In the genomic region with DNA sequence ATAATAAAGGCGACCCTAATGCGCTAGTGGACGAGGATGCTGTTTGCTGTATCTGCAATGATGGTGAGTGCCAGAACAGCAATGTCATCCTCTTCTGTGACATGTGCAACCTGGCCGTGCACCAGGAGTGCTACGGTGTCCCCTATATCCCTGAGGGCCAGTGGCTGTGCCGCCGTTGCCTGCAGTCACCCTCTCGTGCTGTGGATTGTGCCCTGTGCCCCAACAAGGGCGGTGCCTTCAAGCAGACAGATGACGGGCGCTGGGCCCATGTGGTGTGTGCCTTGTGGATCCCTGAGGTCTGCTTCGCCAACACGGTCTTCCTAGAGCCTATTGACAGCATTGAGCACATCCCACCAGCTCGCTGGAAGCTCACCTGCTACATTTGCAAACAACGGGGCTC, we compare ENCODE assay signal across 35 cellular contexts. TPM values are rescaled to one million over a fixed set of nuclear protein-coding genes. Genes with fewer than 3 reads are reported as not detected.
"Had no signal": no experiment of that assay in that cellular context is flagged by ENCODE, and none has a peak within 500 bp of the region (broad histone marks: within the 10 kb centered on the region; RNA-seq: fewer than 3 reads in every experiment).

No MANE protein-coding gene starts in this region.

- H3K4me3 Mint-ChIP-seq: activated CD4-positive, alpha-beta memory T cell treated with anti-CD3 and anti-CD28 coated beads, Interleukin-2, amount 10 ng/mL, durations not matched to agents 7 days and 5 days; activated CD4-positive, alpha-beta T cell treated with anti-CD3 and anti-CD28 coated beads for 36 hours; activated CD4-positive, alpha-beta T cell treated with anti-CD3 and anti-CD28 coated beads, Interleukin-2, amount 10 ng/mL, durations not matched to agents 7 days and 5 days; activated naive CD8-positive, alpha-beta T cell; activated T-cell treated with anti-CD3 and anti-CD28 coated beads, Interleukin-2, amount 50 U/mL, for 24 hours; activated T-cell treated with anti-CD3 and anti-CD28 coated beads, Interleukin-2, amount 50 U/mL, for 72 hours; T-cell; T-helper 1 cell treated with Interleukin-12 subunit alpha and Interleukin-12 subunit beta and Interleukin-4 antibody, amounts not matched to agents 30 μg/mL and 1 μg/mL, for 36 hours; T-helper 2 cell treated with Interferon-gamma antibody and Interleukin-4, amounts not matched to agents 5 μg/mL and 100 μg/mL, for 36 hours had no signal

- H3K4me3 ChIP-seq: body of pancreas, colonic mucosa, esophagus squamous epithelium, gastroesophageal sphincter, heart right ventricle had no signal

- H3K27me3 ChIP-seq: body of pancreas, colonic mucosa, esophagus squamous epithelium, gastroesophageal sphincter, heart right ventricle had no signal

- H3K27me3 Mint-ChIP-seq: activated CD4-positive, alpha-beta memory T cell treated with anti-CD3 and anti-CD28 coated beads, Interleukin-2, amount 10 ng/mL, durations not matched to agents 7 days and 5 days; activated CD4-positive, alpha-beta T cell treated with anti-CD3 and anti-CD28 coated beads for 36 hours; activated CD4-positive, alpha-beta T cell treated with anti-CD3 and anti-CD28 coated beads, Interleukin-2, amount 10 ng/mL, durations not matched to agents 7 days and 5 days; activated naive CD8-positive, alpha-beta T cell; activated T-cell treated with anti-CD3 and anti-CD28 coated beads, Interleukin-2, amount 50 U/mL, for 24 hours; T-cell had no signal

- H3K9me3 Mint-ChIP-seq: activated CD4-positive, alpha-beta memory T cell treated with anti-CD3 and anti-CD28 coated beads, Interleukin-2, amount 10 ng/mL, durations not matched to agents 7 days and 5 days; activated CD4-positive, alpha-beta T cell treated with anti-CD3 and anti-CD28 coated beads, Interleukin-2, amount 10 ng/mL, durations not matched to agents 7 days and 5 days; activated T-cell treated with anti-CD3 and anti-CD28 coated beads, Interleukin-2, amount 50 U/mL, for 24 hours; activated T-cell treated with anti-CD3 and anti-CD28 coated beads, Interleukin-2, amount 50 U/mL, for 72 hours; T-cell; T-helper 1 cell treated with Interleukin-12 subunit alpha and Interleukin-12 subunit beta and Interleukin-4 antibody, amounts not matched to agents 30 μg/mL and 1 μg/mL, for 36 hours; T-helper 2 cell treated with Interferon-gamma antibody and Interleukin-4, amounts not matched to agents 5 μg/mL and 100 μg/mL, for 36 hours had no signal

- H3K4me1 ChIP-seq: colonic mucosa had no signal

- H3K9me3 ChIP-seq: body of pancreas, colonic mucosa, esophagus squamous epithelium, gastroesophageal sphincter, heart right ventricle had no signal

- DNase-seq: activated CD4-positive, alpha-beta memory T cell treated with anti-CD3 and anti-CD28 coated beads, Interleukin-2, amount 10 ng/mL, durations not matched to agents 7 days and 5 days; activated CD4-positive, alpha-beta T cell treated with anti-CD3 and anti-CD28 coated beads for 36 hours; activated CD4-positive, alpha-beta T cell treated with anti-CD3 and anti-CD28 coated beads, Interleukin-2, amount 10 ng/mL, durations not matched to agents 7 days and 5 days; activated CD4-positive, alpha-beta T cell treated with anti-CD3 and anti-CD28 coated beads, Interleukin-2, amount 50 U/mL, for 4 hours; activated CD4-positive, CD25-positive, alpha-beta regulatory T cell; activated CD4-positive, CD25-positive, alpha-beta regulatory T cell treated with anti-CD3 and anti-CD28 coated beads, Interleukin-2, amount 50 U/mL, for 72 hours; activated CD8-positive, alpha-beta memory T cell treated with anti-CD3 and anti-CD28 coated beads, Interleukin-2, amount 50 U/mL, for 48 hours; activated effector memory CD4-positive, alpha-beta T cell treated with Interleukin-2 at 50 U/mL for 16 hours; activated gamma-delta T cell treated with Interleukin-2 at 50 U/mL for 16 hours; activated naive CD4-positive, alpha-beta T cell treated with anti-CD3 and anti-CD28 coated beads, Interleukin-2, amount 50 U/mL, for 16 hours; activated naive CD4-positive, alpha-beta T cell treated with Interleukin-2 at 50 U/mL for 16 hours; activated T-cell treated with anti-CD3 and anti-CD28 coated beads for 4 hours; activated T-cell treated with anti-CD3 and anti-CD28 coated beads, Interleukin-2, amount 50 U/mL, for 24 hours; activated T-cell treated with anti-CD3 and anti-CD28 coated beads, Interleukin-2, amount 50 U/mL, for 72 hours; amygdala; aorta; body of pancreas; caudate nucleus; cerebellar nuclear complex; colonic mucosa; effector CD8-positive, alpha-beta T cell; esophagus squamous epithelium; foreskin melanocyte; heart right ventricle; SW 1271; T-cell; T1000 had no signal

- H3K27ac ChIP-seq: body of pancreas, colonic mucosa, esophagus squamous epithelium, gastroesophageal sphincter, heart right ventricle had no signal

- H3K27ac Mint-ChIP-seq: activated CD4-positive, alpha-beta memory T cell treated with anti-CD3 and anti-CD28 coated beads, Interleukin-2, amount 10 ng/mL, durations not matched to agents 7 days and 5 days; activated CD4-positive, alpha-beta T cell treated with anti-CD3 and anti-CD28 coated beads for 36 hours; activated CD4-positive, alpha-beta T cell treated with anti-CD3 and anti-CD28 coated beads, Interleukin-2, amount 10 ng/mL, durations not matched to agents 7 days and 5 days; activated naive CD8-positive, alpha-beta T cell; activated T-cell treated with anti-CD3 and anti-CD28 coated beads, Interleukin-2, amount 50 U/mL, for 72 hours; T-cell; T-helper 1 cell treated with Interleukin-12 subunit alpha and Interleukin-12 subunit beta and Interleukin-4 antibody, amounts not matched to agents 30 μg/mL and 1 μg/mL, for 36 hours; T-helper 2 cell treated with Interferon-gamma antibody and Interleukin-4, amounts not matched to agents 5 μg/mL and 100 μg/mL, for 36 hours had no signal

- ATAC-seq: activated CD4-positive, alpha-beta T cell treated with anti-CD3 and anti-CD28 coated beads for 36 hours; activated T-cell treated with anti-CD3 and anti-CD28 coated beads, Interleukin-2, amount 50 U/mL, for 72 hours; body of pancreas; gastroesophageal sphincter; heart right ventricle; T-cell had no signal

RNA-seq across cellular contexts. Expression of a gene that starts 35.5 kb away (rescaled TPM):
- total RNA-seq: aorta, body of pancreas, colonic mucosa, dermis microvascular lymphatic vessel endothelial cell, esophagus squamous epithelium, fibroblast of villous mesenchyme, glomerular endothelial cell had no signal
- polyA plus RNA-seq: aorta, fibroblast of lung, heart right ventricle had no signal
